ENCODE assay signal across 8 cellular contexts in genomic region chr10:14602807-14603538, GRCh38.
A peak's percentile ranks its signal among the peaks of the same experiment; 100 is the strongest.
DNase-seq lines count a peak whose midpoint lies in the region; ATAC-seq and TF ChIP-seq lines count a peak whose summit lies in the region.

No MANE protein-coding gene starts in this region.

- peak overlapping the region; percentile 94 for H3K4me3 Mint-ChIP-seq in activated T-cell treated with anti-CD3 and anti-CD28 coated beads, Interleukin-2, amount 50 U/mL, for 24 hours

- H3K4me3 ChIP-seq in left lung, result peak overlapping the region; percentile 63
- H3K4me3 ChIP-seq in tibial artery, result peak overlapping the region; percentile 63 to 81

- H3K36me3 ChIP-seq in left lung (peaks cover 0 to 34% of the 10 kb centered on the region in 2 donors), tibial artery (peaks cover 0 to 9% (median 5%) of the 10 kb centered on the region in 3 donors)

- H3K27ac Mint-ChIP-seq in activated T-cell treated with anti-CD3 and anti-CD28 coated beads, Interleukin-2, amount 50 U/mL, for 24 hours, result peak overlapping the region; percentile 93

- intact Hi-C loops in left lung (cut with DNase I) (no loop called here), tibial artery (cut with DNase I; ENCODE audit: low total_unique reads) (no loop called here)

- H3K27ac ChIP-seq in left lung, result peak overlapping the region in 1 of 2 donors; percentile 85
- peak overlapping the region; percentile 61 to 69 for H3K27ac ChIP-seq in tibial artery

- ATAC-seq in left lung (no peak), GM21576 (IDR thresholded peaks at IDR 0.05; ENCODE audit: unreplicated experiment) (no peak)

- TF ChIP-seq CTCF in left lung (IDR thresholded peaks at IDR 0.05) (no peak), tibial artery (IDR thresholded peaks at IDR 0.05) (no peak)

- no peak for DNase-seq in activated T-cell treated with anti-CD3 and anti-CD28 coated beads, Interleukin-2, amount 50 U/mL, for 24 hours
- no peak for DNase-seq in activated T-cell treated with anti-CD3 and anti-CD28 coated beads, Interleukin-2, amount 50 U/mL, for 48 hours
- DNase-seq in amniotic epithelial cell (ENCODE audit: low read depth), result peak; percentile 3
- DNase-seq in left lung, result no peak
- no peak for DNase-seq in tibial artery
- DNase-seq in islet precursor cell, result no peak
- no peak for DNase-seq in effector CD8-positive, alpha-beta T cell (lab: John Stamatoyannopoulos, UW)

- H3K4me1 ChIP-seq in left lung (peaks cover 7 to 50% of the 10 kb centered on the region in 2 donors), tibial artery (peaks cover 0 to 30% (median 11%) of the 10 kb centered on the region in 4 donors)

- no peaks in the 10 kb centered on the region for H3K27me3 ChIP-seq in left lung
- H3K27me3 ChIP-seq in tibial artery, result no peaks in the 10 kb centered on the region

- H3K9me3 ChIP-seq in left lung (no peaks in the 10 kb centered on the region), tibial artery (no peaks in the 10 kb centered on the region)

- peaks cover 51% of the 10 kb centered on the region for H3K36me3 Mint-ChIP-seq in activated T-cell treated with anti-CD3 and anti-CD28 coated beads, Interleukin-2, amount 50 U/mL, for 24 hours (ENCODE audit: low read depth)

- H3K27me3 Mint-ChIP-seq in activated T-cell treated with anti-CD3 and anti-CD28 coated beads, Interleukin-2, amount 50 U/mL, for 24 hours, result no peaks in the 10 kb centered on the region

- H3K9me3 Mint-ChIP-seq in activated T-cell treated with anti-CD3 and anti-CD28 coated beads, Interleukin-2, amount 50 U/mL, for 24 hours, result peaks cover 7% of the 10 kb centered on the region

- peaks cover 79% of the 10 kb centered on the region for H3K4me1 Mint-ChIP-seq in activated T-cell treated with anti-CD3 and anti-CD28 coated beads, Interleukin-2, amount 50 U/mL, for 24 hours (ENCODE audit: low read depth)
